ENCODE assay signal across 8 cellular contexts in genomic region chr12:12813120-12814101, GRCh38. TPM values are rescaled to one million over a fixed set of nuclear protein-coding genes. Genes with fewer than 3 reads are reported as not detected.
DNase-seq lines count a peak whose midpoint lies in the region; ATAC-seq and TF ChIP-seq lines count a peak whose summit lies in the region.

Gene DDX47, plus strand, starts transcription at chr12:12813346. Its CDS starts 22 bp downstream, at chr12:12813368.

- H3K27me3 Mint-ChIP-seq in activated naive CD8-positive, alpha-beta T cell treated with anti-CD3 and anti-CD28 coated beads, Interleukin-2, amount 50 U/mL, for 24 hours = no peaks in the 10 kb centered on the region
- no peaks in the 10 kb centered on the region for H3K27me3 Mint-ChIP-seq in type B pancreatic cell

- H3K4me1 Mint-ChIP-seq in activated naive CD8-positive, alpha-beta T cell treated with anti-CD3 and anti-CD28 coated beads, Interleukin-2, amount 50 U/mL, for 24 hours = peaks cover 57% of the 10 kb centered on the region
- peaks cover 17% of the 10 kb centered on the region for H3K4me1 Mint-ChIP-seq in type B pancreatic cell (ENCODE audit: unreplicated experiment)

- TF ChIP-seq CTCF in GM12864 (IDR thresholded peaks at IDR 0.05; ENCODE audit: low read depth, low read length, missing control alignments) (peak; percentile 95), type B pancreatic cell (conservative IDR thresholded peaks at IDR 0.05) (peak; percentile 95)

- H3K27ac Mint-ChIP-seq in activated naive CD8-positive, alpha-beta T cell treated with anti-CD3 and anti-CD28 coated beads, Interleukin-2, amount 50 U/mL, for 24 hours = peak within 1 kb of the TSS; percentile 93
- peak within 1 kb of the TSS; percentile 96 for H3K27ac Mint-ChIP-seq in type B pancreatic cell

- ATAC-seq in HG02610 (IDR thresholded peaks at IDR 0.05; ENCODE audit: unreplicated experiment) = peak; percentile 71
- ATAC-seq in activated naive CD8-positive, alpha-beta T cell treated with anti-CD3 and anti-CD28 coated beads, Interleukin-2, amount 50 U/mL, for 24 hours = peak; percentile 95

- H3K9me3 Mint-ChIP-seq in activated naive CD8-positive, alpha-beta T cell treated with anti-CD3 and anti-CD28 coated beads, Interleukin-2, amount 50 U/mL, for 24 hours = no peaks in the 10 kb centered on the region
- H3K9me3 Mint-ChIP-seq in type B pancreatic cell = peaks cover 5% of the 10 kb centered on the region

- H3K36me3 Mint-ChIP-seq in activated naive CD8-positive, alpha-beta T cell treated with anti-CD3 and anti-CD28 coated beads, Interleukin-2, amount 50 U/mL, for 24 hours (ENCODE audit: low read depth) = peaks cover 40% of the 10 kb centered on the region
- H3K36me3 Mint-ChIP-seq in type B pancreatic cell = peaks cover 49% of the 10 kb centered on the region

- peak within 1 kb of the TSS; percentile 76 for H3K4me3 ChIP-seq in GM12864 (ENCODE audit: low read depth, low read length)

- peak within 1 kb of the TSS; percentile 91 for H3K4me3 Mint-ChIP-seq in activated naive CD8-positive, alpha-beta T cell treated with anti-CD3 and anti-CD28 coated beads, Interleukin-2, amount 50 U/mL, for 24 hours
- peak within 1 kb of the TSS; percentile 96 for H3K4me3 Mint-ChIP-seq in type B pancreatic cell

- intact Hi-C loops in cardiac septum (cut with DNase I) = loop anchor here (10.0 kb wide), 2 partner anchors 181 to 391 kb away; no protein-coding TSS in a partner anchor

- peak; percentile 77 for DNase-seq in GM12864 (ENCODE audit: low read depth)
- peak; percentile 91 for DNase-seq in NCI-H1105 treated with DMSO at 0.1 percent for 48 hours (lab: John Stamatoyannopoulos, UW)
- DNase-seq in SW480 (ENCODE audit: low spot score) = peak; percentile 95
- DNase-seq in activated naive CD8-positive, alpha-beta T cell treated with anti-CD3 and anti-CD28 coated beads, Interleukin-2, amount 50 U/mL, for 24 hours = peak; percentile 99
- DNase-seq in cardiac septum (ENCODE audit: low spot score) = peak; percentile 98
- DNase-seq in pons (ENCODE audit: low spot score) = peak; percentile 88
- peak; percentile 98 for DNase-seq in type B pancreatic cell (ENCODE audit: extremely low spot score, unreplicated experiment)

RNA-seq across cellular contexts. Expression of gene DDX47, which starts in this region (rescaled TPM):
- total RNA-seq in cardiac septum (25.5 TPM), type B pancreatic cell (ENCODE audit: low replicate concordance) (73.0 and 142 TPM in 2 replicates)

Comparison
In these comparisons a context has a peak if more than half of its experiments do, and no peak if none do; other contexts are left out.
1. Peak in every context shown above with its lines: DNase-seq, ATAC-seq and H3K4me3 ChIP-seq.